9 cellular contexts compared by ENCODE assay signal in genomic region chr12:81610955-81611889, GRCh38.
DNase-seq lines count a peak whose midpoint lies in the region; ATAC-seq and TF ChIP-seq lines count a peak whose summit lies in the region.
"Had no signal": no experiment of that assay in that cellular context is flagged by ENCODE, and none has a peak within 500 bp of the region (broad histone marks: within the 10 kb centered on the region; RNA-seq: fewer than 3 reads in every experiment).

No MANE protein-coding gene starts in this region.

- peak; percentile 48 for TF ChIP-seq CTCF in BE2C (IDR thresholded peaks at IDR 0.05; ENCODE audit: low read depth, low read length)
- TF ChIP-seq CTCF in cardiac fibroblast (IDR thresholded peaks at IDR 0.05; ENCODE audit: low read depth, low read length): peak; percentile 33

- H3K4me1 ChIP-seq in BE2C: no peaks in the 10 kb centered on the region

- H3K4me3 ChIP-seq in BE2C (ENCODE audit: low read depth, low read length) (no peak overlapping the region), cardiac fibroblast (replicated peaks in 1 of 2; ENCODE audit: low read depth in 2 of 2, low read length in 2 of 2) (no peak overlapping the region)
- H3K4me3 ChIP-seq: dorsolateral prefrontal cortex had no signal

- no peaks in the 10 kb centered on the region for H3K27me3 ChIP-seq in BE2C
- H3K27me3 ChIP-seq: dorsolateral prefrontal cortex had no signal

- no peaks in the 10 kb centered on the region for H3K36me3 ChIP-seq in BE2C

- TF ChIP-seq EP300 in Ishikawa (IDR thresholded peaks at IDR 0.05; ENCODE audit: borderline replicate concordance): no peak

- peak; percentile 30; the same call in 1 of the 2 replicates for TF ChIP-seq RAD21 in Ishikawa (IDR thresholded peaks at IDR 0.05; ENCODE audit: low read depth)

- peak; percentile 10 for DNase-seq in BE2C
- DNase-seq in cardiac fibroblast (ENCODE audit: low read depth in 2 of 2): peak; percentile 9 to 12
- no peak for DNase-seq in NCI-H524 treated with DMSO at 0.1 percent for 48 hours (lab: John Stamatoyannopoulos, UW)
- no peak for DNase-seq in NCI-H446 (lab: John Stamatoyannopoulos, UW)
- no peak for DNase-seq in NCI-H2107 (lab: John Stamatoyannopoulos, UW)

- H3K9me3 ChIP-seq in BE2C: no peaks in the 10 kb centered on the region

- ATAC-seq in GM19025 (IDR thresholded peaks at IDR 0.05; ENCODE audit: low read depth, unreplicated experiment) (peak; percentile 63), HG03045 (IDR thresholded peaks at IDR 0.05; ENCODE audit: unreplicated experiment) (no peak)

TF ChIP-seq in Ishikawa, 13 proteins besides CTCF, POLR2A, EP300 and RAD21:
- no peak for TF ChIP-seq TEAD4 (IDR thresholded peaks at IDR 0.05)
- TF ChIP-seq TAF1 (IDR thresholded peaks at IDR 0.05; ENCODE audit: low read depth): no peak
- no peak for TF ChIP-seq USF1 (IDR thresholded peaks at IDR 0.05)
- TF ChIP-seq TCF12 (IDR thresholded peaks at IDR 0.05; ENCODE audit: low read depth): no peak
- TF ChIP-seq, protein P1, sequence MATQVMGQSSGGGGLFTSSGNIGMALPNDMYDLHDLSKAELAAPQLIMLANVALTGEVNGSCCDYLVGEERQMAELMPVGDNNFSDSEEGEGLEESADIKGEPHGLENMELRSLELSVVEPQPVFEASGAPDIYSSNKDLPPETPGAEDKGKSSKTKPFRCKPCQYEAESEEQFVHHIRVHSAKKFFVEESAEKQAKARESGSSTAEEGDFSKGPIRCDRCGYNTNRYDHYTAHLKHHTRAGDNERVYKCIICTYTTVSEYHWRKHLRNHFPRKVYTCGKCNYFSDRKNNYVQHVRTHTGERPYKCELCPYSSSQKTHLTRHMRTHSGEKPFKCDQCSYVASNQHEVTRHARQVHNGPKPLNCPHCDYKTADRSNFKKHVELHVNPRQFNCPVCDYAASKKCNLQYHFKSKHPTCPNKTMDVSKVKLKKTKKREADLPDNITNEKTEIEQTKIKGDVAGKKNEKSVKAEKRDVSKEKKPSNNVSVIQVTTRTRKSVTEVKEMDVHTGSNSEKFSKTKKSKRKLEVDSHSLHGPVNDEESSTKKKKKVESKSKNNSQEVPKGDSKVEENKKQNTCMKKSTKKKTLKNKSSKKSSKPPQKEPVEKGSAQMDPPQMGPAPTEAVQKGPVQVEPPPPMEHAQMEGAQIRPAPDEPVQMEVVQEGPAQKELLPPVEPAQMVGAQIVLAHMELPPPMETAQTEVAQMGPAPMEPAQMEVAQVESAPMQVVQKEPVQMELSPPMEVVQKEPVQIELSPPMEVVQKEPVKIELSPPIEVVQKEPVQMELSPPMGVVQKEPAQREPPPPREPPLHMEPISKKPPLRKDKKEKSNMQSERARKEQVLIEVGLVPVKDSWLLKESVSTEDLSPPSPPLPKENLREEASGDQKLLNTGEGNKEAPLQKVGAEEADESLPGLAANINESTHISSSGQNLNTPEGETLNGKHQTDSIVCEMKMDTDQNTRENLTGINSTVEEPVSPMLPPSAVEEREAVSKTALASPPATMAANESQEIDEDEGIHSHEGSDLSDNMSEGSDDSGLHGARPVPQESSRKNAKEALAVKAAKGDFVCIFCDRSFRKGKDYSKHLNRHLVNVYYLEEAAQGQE (IDR thresholded peaks at IDR 0.05; ENCODE audit: low read depth): no peak
- TF ChIP-seq ZBTB7A (IDR thresholded peaks at IDR 0.05; ENCODE audit: low read depth): no peak
- no peak for TF ChIP-seq EGR1 (IDR thresholded peaks at IDR 0.05)

Comparison
In these comparisons a context has a peak if more than half of its experiments do, and no peak if none do; other contexts are left out.
1. DNase-seq: peak in BE2C (single experiment) and cardiac fibroblast (2 of 2); none in NCI-H524 treated with DMSO at 0.1 percent for 48 hours (single experiment), NCI-H446 (0 of 2) and NCI-H2107 (single experiment).